In genomic region chr20:33555755-33556154, GRCh38 we compare ENCODE assay signal across 1 cellular context.
TF ChIP-seq lines count a peak whose summit lies in the region.

No MANE protein-coding gene starts in this region.

TF ChIP-seq in HepG2, 621 proteins besides CTCF, POLR2A, EP300 and RAD21 (continued from another document):
- TF ChIP-seq, protein P1, sequence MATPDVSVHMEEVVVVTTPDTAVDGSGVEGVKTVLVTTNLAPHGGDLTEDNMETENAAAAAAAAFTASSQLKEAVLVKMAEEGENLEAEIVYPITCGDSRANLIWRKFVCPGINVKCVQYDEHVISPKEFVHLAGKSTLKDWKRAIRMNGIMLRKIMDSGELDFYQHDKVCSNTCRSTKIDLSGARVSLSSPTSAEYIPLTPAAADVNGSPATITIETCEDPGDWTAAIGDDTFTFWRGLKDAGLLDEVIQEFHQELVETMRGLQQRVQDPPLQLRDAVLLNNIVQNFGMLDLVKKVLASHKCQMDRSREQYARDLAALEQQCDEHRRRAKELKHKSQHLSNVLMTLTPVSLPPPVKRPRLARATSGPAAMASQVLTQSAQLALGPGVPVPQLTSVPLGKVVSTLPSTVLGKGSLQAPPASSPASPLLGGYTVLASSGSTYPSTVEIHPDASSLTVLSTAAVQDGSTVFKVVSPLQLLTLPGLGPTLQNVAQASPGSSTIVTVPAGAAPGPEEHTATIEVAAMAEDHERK (CRISPR knock-in tag; IDR thresholded peaks at IDR 0.05; ENCODE audit: low read depth) = no peak
- TF ChIP-seq ZNF501 (CRISPR knock-in tag; IDR thresholded peaks at IDR 0.05) = peak; percentile 43; the same call in 1 of the 2 replicates
- TF ChIP-seq HDAC2 (CRISPR knock-in tag; IDR thresholded peaks at IDR 0.05) = peak; percentile 48; the same call in 1 of the 2 replicates
- TF ChIP-seq, protein P2, sequence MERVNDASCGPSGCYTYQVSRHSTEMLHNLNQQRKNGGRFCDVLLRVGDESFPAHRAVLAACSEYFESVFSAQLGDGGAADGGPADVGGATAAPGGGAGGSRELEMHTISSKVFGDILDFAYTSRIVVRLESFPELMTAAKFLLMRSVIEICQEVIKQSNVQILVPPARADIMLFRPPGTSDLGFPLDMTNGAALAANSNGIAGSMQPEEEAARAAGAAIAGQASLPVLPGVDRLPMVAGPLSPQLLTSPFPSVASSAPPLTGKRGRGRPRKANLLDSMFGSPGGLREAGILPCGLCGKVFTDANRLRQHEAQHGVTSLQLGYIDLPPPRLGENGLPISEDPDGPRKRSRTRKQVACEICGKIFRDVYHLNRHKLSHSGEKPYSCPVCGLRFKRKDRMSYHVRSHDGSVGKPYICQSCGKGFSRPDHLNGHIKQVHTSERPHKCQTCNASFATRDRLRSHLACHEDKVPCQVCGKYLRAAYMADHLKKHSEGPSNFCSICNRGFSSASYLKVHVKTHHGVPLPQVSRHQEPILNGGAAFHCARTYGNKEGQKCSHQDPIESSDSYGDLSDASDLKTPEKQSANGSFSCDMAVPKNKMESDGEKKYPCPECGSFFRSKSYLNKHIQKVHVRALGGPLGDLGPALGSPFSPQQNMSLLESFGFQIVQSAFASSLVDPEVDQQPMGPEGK (CRISPR knock-in tag; IDR thresholded peaks at IDR 0.05) = 0 out of 2 replicates have a peak, but pooled peaks have one; percentile 24
- peak; percentile 61 for TF ChIP-seq FOSL2 (CRISPR knock-in tag; IDR thresholded peaks at IDR 0.05)
- no peak for TF ChIP-seq ZNF263 (CRISPR knock-in tag; IDR thresholded peaks at IDR 0.05)
- TF ChIP-seq KLF16 (CRISPR knock-in tag; IDR thresholded peaks at IDR 0.05) = peak in 1 of 2 experiments; percentile 35; a peak in 1 of 4 replicates
- TF ChIP-seq EEA1 (CRISPR knock-in tag; IDR thresholded peaks at IDR 0.05; ENCODE audit: borderline replicate concordance) = no peak
- TF ChIP-seq CENPBD1 (CRISPR knock-in tag; IDR thresholded peaks at IDR 0.05; ENCODE audit: borderline replicate concordance, low read depth) = no peak
- no peak for TF ChIP-seq ZSCAN5A (CRISPR knock-in tag; IDR thresholded peaks at IDR 0.05; ENCODE audit: borderline replicate concordance)
- TF ChIP-seq RXRB (CRISPR knock-in tag; IDR thresholded peaks at IDR 0.05; ENCODE audit: borderline replicate concordance) = peak; percentile 58; the same call in 1 of the 2 replicates
- peak; percentile 15; the same call in 1 of the 2 replicates for TF ChIP-seq HHEX (CRISPR knock-in tag; IDR thresholded peaks at IDR 0.05)
- TF ChIP-seq MBD4 (IDR thresholded peaks at IDR 0.05; ENCODE audit: borderline replicate concordance, low read length) = no peak
- TF ChIP-seq CAMTA2 (CRISPR knock-in tag; IDR thresholded peaks at IDR 0.05; ENCODE audit: borderline replicate concordance) = no peak
- no peak for TF ChIP-seq PITX1 (CRISPR knock-in tag; IDR thresholded peaks at IDR 0.05)
- TF ChIP-seq, protein P3, sequence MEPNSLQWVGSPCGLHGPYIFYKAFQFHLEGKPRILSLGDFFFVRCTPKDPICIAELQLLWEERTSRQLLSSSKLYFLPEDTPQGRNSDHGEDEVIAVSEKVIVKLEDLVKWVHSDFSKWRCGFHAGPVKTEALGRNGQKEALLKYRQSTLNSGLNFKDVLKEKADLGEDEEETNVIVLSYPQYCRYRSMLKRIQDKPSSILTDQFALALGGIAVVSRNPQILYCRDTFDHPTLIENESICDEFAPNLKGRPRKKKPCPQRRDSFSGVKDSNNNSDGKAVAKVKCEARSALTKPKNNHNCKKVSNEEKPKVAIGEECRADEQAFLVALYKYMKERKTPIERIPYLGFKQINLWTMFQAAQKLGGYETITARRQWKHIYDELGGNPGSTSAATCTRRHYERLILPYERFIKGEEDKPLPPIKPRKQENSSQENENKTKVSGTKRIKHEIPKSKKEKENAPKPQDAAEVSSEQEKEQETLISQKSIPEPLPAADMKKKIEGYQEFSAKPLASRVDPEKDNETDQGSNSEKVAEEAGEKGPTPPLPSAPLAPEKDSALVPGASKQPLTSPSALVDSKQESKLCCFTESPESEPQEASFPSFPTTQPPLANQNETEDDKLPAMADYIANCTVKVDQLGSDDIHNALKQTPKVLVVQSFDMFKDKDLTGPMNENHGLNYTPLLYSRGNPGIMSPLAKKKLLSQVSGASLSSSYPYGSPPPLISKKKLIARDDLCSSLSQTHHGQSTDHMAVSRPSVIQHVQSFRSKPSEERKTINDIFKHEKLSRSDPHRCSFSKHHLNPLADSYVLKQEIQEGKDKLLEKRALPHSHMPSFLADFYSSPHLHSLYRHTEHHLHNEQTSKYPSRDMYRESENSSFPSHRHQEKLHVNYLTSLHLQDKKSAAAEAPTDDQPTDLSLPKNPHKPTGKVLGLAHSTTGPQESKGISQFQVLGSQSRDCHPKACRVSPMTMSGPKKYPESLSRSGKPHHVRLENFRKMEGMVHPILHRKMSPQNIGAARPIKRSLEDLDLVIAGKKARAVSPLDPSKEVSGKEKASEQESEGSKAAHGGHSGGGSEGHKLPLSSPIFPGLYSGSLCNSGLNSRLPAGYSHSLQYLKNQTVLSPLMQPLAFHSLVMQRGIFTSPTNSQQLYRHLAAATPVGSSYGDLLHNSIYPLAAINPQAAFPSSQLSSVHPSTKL (CRISPR knock-in tag; IDR thresholded peaks at IDR 0.05) = peak; percentile 86
- peak; percentile 85 for TF ChIP-seq SALL1 (CRISPR knock-in tag; IDR thresholded peaks at IDR 0.05)
- TF ChIP-seq ADNP (CRISPR knock-in tag; IDR thresholded peaks at IDR 0.05) = 0 out of 2 replicates have a peak, but pooled peaks have one; percentile 11
- peak; percentile 72 for TF ChIP-seq ZNF644 (CRISPR knock-in tag; IDR thresholded peaks at IDR 0.05; ENCODE audit: low read depth)
- TF ChIP-seq ZMYM3 (CRISPR knock-in tag; IDR thresholded peaks at IDR 0.05) = peak; percentile 32; the same call in 1 of the 2 replicates
- TF ChIP-seq GPN1 (CRISPR knock-in tag; IDR thresholded peaks at IDR 0.05; ENCODE audit: borderline replicate concordance) = no peak
- 0 out of 2 replicates have a peak, but pooled peaks have one; percentile 57 for TF ChIP-seq ZKSCAN8 (CRISPR knock-in tag; IDR thresholded peaks at IDR 0.05; ENCODE audit: borderline replicate concordance)
- TF ChIP-seq REXO4 (CRISPR knock-in tag; IDR thresholded peaks at IDR 0.05; ENCODE audit: borderline replicate concordance) = no peak
- no peak for TF ChIP-seq LCORL (IDR thresholded peaks at IDR 0.05)
- 0 out of 2 replicates have a peak, but pooled peaks have one; percentile 24 for TF ChIP-seq LCORL (CRISPR knock-in tag; IDR thresholded peaks at IDR 0.05)
- no peak for TF ChIP-seq SP2 (CRISPR knock-in tag; IDR thresholded peaks at IDR 0.05)
- no peak for TF ChIP-seq CREB1 (IDR thresholded peaks at IDR 0.05)
- TF ChIP-seq CREB1 (CRISPR knock-in tag; IDR thresholded peaks at IDR 0.05) = 0 out of 2 replicates have a peak, but pooled peaks have one; percentile 47
